ENCODE assay signal across 17 cellular contexts in the genomic region with DNA sequence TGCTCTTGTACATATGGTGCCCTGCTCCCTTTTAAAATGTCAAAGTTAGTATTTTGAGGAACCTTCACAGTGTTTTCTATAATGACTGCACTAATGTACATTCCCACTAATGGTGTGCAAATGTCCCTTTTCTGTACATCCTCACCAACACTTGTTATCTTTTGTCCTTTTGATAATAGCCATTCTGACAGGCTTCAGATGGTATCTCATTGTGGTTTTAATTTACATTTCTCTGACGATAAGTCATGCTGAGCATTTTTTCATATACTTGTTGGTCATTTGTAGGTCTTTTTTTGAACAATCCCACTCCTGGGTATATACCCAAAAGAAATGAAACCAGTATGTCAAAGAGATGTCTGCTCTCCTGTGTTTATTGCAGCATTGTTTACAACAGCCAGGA.
A peak's percentile ranks its signal among the peaks of the same experiment; 100 is the strongest.
DNase-seq lines count a peak whose midpoint lies in the region; ATAC-seq, FAIRE-seq and TF ChIP-seq lines count a peak whose summit lies in the region.
"Had no signal": no experiment of that assay in that cellular context is flagged by ENCODE, and none has a peak within 500 bp of the region (broad histone marks: within the 10 kb centered on the region; RNA-seq: fewer than 3 reads in every experiment).

No MANE protein-coding gene starts in this region.

- H3K9me3 ChIP-seq in SJCRH30 (replicated peaks) (no peaks in the 10 kb centered on the region), mesodermal cell (ENCODE audit: control insufficient read depth, low read length) (peaks cover 8% of the 10 kb centered on the region)
- H3K9me3 ChIP-seq: Caco-2, HAP-1 had no signal

- no peaks in the 10 kb centered on the region for H3K27me3 ChIP-seq in SJCRH30

- H3K36me3 ChIP-seq in SJCRH30 (no peaks in the 10 kb centered on the region), mesodermal cell (ENCODE audit: control insufficient read depth, insufficient read depth, low read length) (no peaks in the 10 kb centered on the region)
- H3K36me3 ChIP-seq: HAP-1 had no signal

- TF ChIP-seq CTCF in D721Med (IDR thresholded peaks at IDR 0.05; ENCODE audit: insufficient read depth, missing control alignments) (no peak), GM10266 (IDR thresholded peaks at IDR 0.05; ENCODE audit: control insufficient read depth, insufficient read depth, low read depth, missing control alignments) (no peak)

- H3K4me3 ChIP-seq in SJCRH30 (no peak overlapping the region), mesodermal cell (ENCODE audit: extremely low read depth, insufficient read depth, low read length, poor library complexity, severe bottlenecking) (no peak overlapping the region)
- H3K4me3 ChIP-seq: HAP-1, K562 had no signal

- no peak for ATAC-seq in HG03025 (IDR thresholded peaks at IDR 0.05; ENCODE audit: low FRiP score, unreplicated experiment)
- ATAC-seq: CD8-positive, alpha-beta T cell; K562 had no signal

- peak overlapping the region; percentile 45 for H3K27ac ChIP-seq in SJCRH30
- H3K27ac ChIP-seq in mesodermal cell (ENCODE audit: low read depth, low read length, severe bottlenecking) = peak overlapping the region; percentile 72
- H3K27ac ChIP-seq: 22Rv1, HL-60 had no signal

- DNase-seq in D721Med (ENCODE audit: insufficient read length, low spot score) = no peak
- DNase-seq in SJCRH30 = no peak
- peak; percentile 5 for DNase-seq in amniotic epithelial cell (ENCODE audit: low read depth)
- DNase-seq in NAMALWA (ENCODE audit: low spot score) = no peak
- DNase-seq in activated CD4-positive, alpha-beta T cell treated with anti-CD3 and anti-CD28 coated beads for 1 hour = no peak
- no peak for DNase-seq in GM10266 (ENCODE audit: extremely low spot score)
- DNase-seq: Caco-2; CD8-positive, alpha-beta T cell had no signal

- H3K4me1 ChIP-seq in SJCRH30 (peaks cover 8% of the 10 kb centered on the region), mesodermal cell (ENCODE audit: control insufficient read depth, insufficient read depth, low read length, poor library complexity, severe bottlenecking) (peaks cover 13% of the 10 kb centered on the region)
- H3K4me1 ChIP-seq: Caco-2, HAP-1 had no signal

- FAIRE-seq in D721Med (lab: Jason Lieb, UNC) = peak; percentile 99
- FAIRE-seq: GM12891, GM19239, H1, K562 had no signal

- no CpG with 5 or more reads among the region's 1 CpG for WGBS in mesodermal cell (ENCODE audit: insufficient coverage in 2 of 2), 2 experiments
